Comparison of ENCODE assay signal across 8 cellular contexts in the genomic region with DNA sequence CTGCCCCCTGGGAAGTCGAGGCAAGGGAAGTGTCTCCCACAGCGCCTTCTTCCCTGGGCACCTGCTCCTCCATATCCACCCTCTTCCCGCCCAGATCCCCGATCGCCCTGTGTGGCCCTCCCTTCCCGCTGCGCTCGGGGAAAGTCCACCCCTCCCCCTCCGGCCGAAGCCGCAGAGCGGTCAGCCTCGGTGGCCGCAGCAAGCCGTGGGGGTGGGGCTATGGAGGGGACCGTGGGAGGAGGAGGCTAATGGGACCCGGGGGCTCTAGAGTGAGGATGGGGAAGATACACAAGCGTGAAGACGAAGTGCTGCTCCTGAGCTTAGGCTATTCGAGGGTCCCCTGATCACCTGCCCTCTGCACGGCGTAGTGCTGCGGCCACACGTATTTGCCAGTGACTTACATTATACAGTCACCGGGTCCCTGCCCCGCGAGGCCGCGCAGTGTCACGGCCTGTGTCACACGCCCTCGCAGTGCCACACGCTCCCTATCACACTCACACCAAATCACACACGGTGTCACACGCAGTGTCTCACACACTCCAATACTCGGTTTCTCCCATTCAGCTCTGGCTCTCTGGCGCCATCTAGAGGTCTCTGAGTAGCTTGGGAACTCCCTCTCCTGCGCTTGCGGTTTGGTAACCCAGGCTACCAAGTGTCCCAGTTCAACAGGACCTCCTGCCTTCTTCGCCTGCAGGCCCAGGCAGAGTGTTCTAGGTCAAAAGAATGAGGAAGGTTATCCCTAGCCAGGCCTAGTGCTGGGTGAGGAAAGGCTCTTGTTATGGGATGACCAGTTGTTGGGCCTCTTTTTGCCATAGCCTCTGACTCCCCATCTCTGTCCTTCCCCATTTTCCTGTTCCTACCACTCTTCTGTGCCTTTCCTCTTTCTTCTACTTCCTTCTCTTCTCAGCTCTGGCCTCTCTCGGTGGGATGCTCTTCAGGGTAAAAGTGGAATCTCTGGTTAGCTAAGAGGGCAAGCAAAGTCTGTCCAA. TPM values are rescaled to one million over a fixed set of nuclear protein-coding genes. Genes with fewer than 3 reads are reported as not detected.
DNase-seq lines count a peak whose midpoint lies in the region; ATAC-seq, FAIRE-seq and TF ChIP-seq lines count a peak whose summit lies in the region.

No MANE protein-coding gene starts in this region.

- TF ChIP-seq POLR2A in A549 (IDR thresholded peaks at IDR 0.05; ENCODE audit: low read length), result no peak

- H3K4me1 ChIP-seq in A549 (peaks cover 22% of the 10 kb centered on the region), small intestine (ENCODE audit: control insufficient read depth in 2 of 2, insufficient read depth in 1 of 2, low read depth in 1 of 2, low read length in 1 of 2) (no peaks in the 10 kb centered on the region)

- no peaks in the 10 kb centered on the region for H3K9me3 Mint-ChIP-seq in immature natural killer cell

- POLR2A ChIA-PET in A549 (lab: Yijun Ruan, JAX), result interaction anchor here (1.1 to 2.7 kb wide), 3 partner anchors 29 to 45 kb away, joined by 4 to 11 read pairs (median 5); partner anchors contain the start of gene DELE1

- peaks cover 8% of the 10 kb centered on the region for H3K27me3 ChIP-seq in bronchial epithelial cell (ENCODE audit: control insufficient read depth, insufficient read depth, low read length)
- H3K27me3 ChIP-seq in small intestine (ENCODE audit: control insufficient read depth in 2 of 2, insufficient read depth in 2 of 2, low read length in 2 of 2), result peaks cover 0 to 30% of the 10 kb centered on the region in 2 donors

- peak overlapping the region; percentile 9 to 76 (median 71) for H3K27ac Mint-ChIP-seq in immature natural killer cell

- H3K4me3 Mint-ChIP-seq in immature natural killer cell, result peak overlapping the region; percentile 83 to 90 (median 85)

- FAIRE-seq in A549 (lab: Jason Lieb, UNC), result peak; percentile 92
- FAIRE-seq in bronchial epithelial cell (lab: Jason Lieb, UNC), result peak; percentile 87
- FAIRE-seq in small intestine (lab: Jason Lieb, UNC), result no peak

- TF ChIP-seq EP300 in A549 (IDR thresholded peaks at IDR 0.05), result no peak

- H3K9me3 ChIP-seq in A549 (no peaks in the 10 kb centered on the region), small intestine (ENCODE audit: control insufficient read depth, low read depth) (no peaks in the 10 kb centered on the region)

- H3K27ac ChIP-seq in A549, result peak overlapping the region; percentile 41 to 83; a peak in 4 of 6 replicates
- H3K27ac ChIP-seq in small intestine (ENCODE audit: low read depth in 1 of 2, low read length in 1 of 2), result peak overlapping the region; percentile 86 to 92

- H3K27me3 Mint-ChIP-seq in immature natural killer cell (ENCODE audit: low read depth in 3 of 3), result peaks cover 13 to 28% (median 22%) of the 10 kb centered on the region in 3 donors

- CTCF ChIA-PET in A549 (lab: Yijun Ruan, JAX), result interaction anchor here (0.6 to 12.7 kb wide), 76 partner anchors 9 to 1394 kb away, joined by 3 to 424 read pairs (median 6); partner anchors contain the start of genes ARAP3, DELE1, PCDH12 and RNF14

- H3K36me3 Mint-ChIP-seq in immature natural killer cell, result no peaks in the 10 kb centered on the region

- peak overlapping the region; percentile 64 for H3K4me3 ChIP-seq in A549
- peak overlapping the region; percentile 48 for H3K4me3 ChIP-seq in WI38 (ENCODE audit: low read depth, low read length)
- peak overlapping the region; percentile 41 for H3K4me3 ChIP-seq in bronchial epithelial cell (ENCODE audit: low read depth, low read length)
- H3K4me3 ChIP-seq in small intestine (ENCODE audit: low read depth in 1 of 2, low read length in 2 of 2), result peak overlapping the region in 1 of 2 donors; percentile 84

- H3K4me1 Mint-ChIP-seq in immature natural killer cell, result peaks cover 38 to 41% of the 10 kb centered on the region in 2 donors

- H3K36me3 ChIP-seq in bronchial epithelial cell (ENCODE audit: control insufficient read depth, insufficient read depth, low read length), result no peaks in the 10 kb centered on the region
- H3K36me3 ChIP-seq in small intestine (ENCODE audit: control insufficient read depth in 2 of 2, insufficient read depth in 2 of 2, low read length in 2 of 2), result no peaks in the 10 kb centered on the region

- peak; percentile 94 for TF ChIP-seq RAD21 in A549 (conservative IDR thresholded peaks at IDR 0.05 in 1 of 2, IDR thresholded peaks at IDR 0.05 in 1 of 2)

- peak overlapping the region; percentile 88 for H3K4me2 ChIP-seq in A549

- TF ChIP-seq CTCF in A549 (IDR thresholded peaks at IDR 0.05) (peak; percentile 97), WI38 (IDR thresholded peaks at IDR 0.05; ENCODE audit: low read depth, low read length) (peak; percentile 97), bronchial epithelial cell (IDR thresholded peaks at IDR 0.05; ENCODE audit: insufficient read depth, low read length, severe bottlenecking) (peak; percentile 98)

- DNase-seq in A549 (ENCODE audit: low read depth in 1 of 2, low spot score in 1 of 2) (peak; percentile 74 to 91), NCI-H2196 treated with DMSO at 0.1 percent for 48 hours (lab: John Stamatoyannopoulos, UW; ENCODE audit: unreplicated experiment) (peak; percentile 75), bronchial epithelial cell (ENCODE audit: low read depth) (peak; percentile 89), immature natural killer cell (peak; percentile 88 to 89 (median 89)), small intestine (peak; percentile 99)

- under 1% methylated on average over 27 of the region's 41 CpGs for WGBS in A549 (ENCODE audit: missing lambda C conversion rate)
- 0 to 3% (median 1%) methylated on average over 34 to 41 of the region's 41 CpGs for WGBS in small intestine, 3 donors

- ATAC-seq in A549 (peak; percentile 65 to 89), GM18520 (IDR thresholded peaks at IDR 0.05; ENCODE audit: unreplicated experiment) (peak; percentile 82), HG03103 (IDR thresholded peaks at IDR 0.05; ENCODE audit: low read depth, unreplicated experiment) (peak; percentile 83)

TF ChIP-seq in A549, 52 proteins besides CTCF, POLR2A, EP300 and RAD21:
- no peak for TF ChIP-seq ZNF302 (CRISPR knock-in tag; IDR thresholded peaks at IDR 0.05)
- no peak for TF ChIP-seq ZC3H11A (IDR thresholded peaks at IDR 0.05)
- TF ChIP-seq HES2 (IDR thresholded peaks at IDR 0.05), result no peak
- no peak for TF ChIP-seq EHF (CRISPR knock-in tag; IDR thresholded peaks at IDR 0.05)
- 0 out of 2 replicates have a peak, but pooled peaks have one; percentile 38 for TF ChIP-seq HDAC2 (IDR thresholded peaks at IDR 0.05)
- TF ChIP-seq E2F6 (IDR thresholded peaks at IDR 0.05; ENCODE audit: borderline replicate concordance, low read depth), result peak; percentile 81; the same call in 1 of the 2 replicates
- TF ChIP-seq HOXA7 (CRISPR knock-in tag; IDR thresholded peaks at IDR 0.05), result no peak
- no peak for TF ChIP-seq RNF2 (IDR thresholded peaks at IDR 0.05; ENCODE audit: borderline replicate concordance, low read depth)
- TF ChIP-seq PBX3 (IDR thresholded peaks at IDR 0.05), result no peak
- TF ChIP-seq HOXB13 (CRISPR knock-in tag; IDR thresholded peaks at IDR 0.05; ENCODE audit: low read depth), result no peak
- TF ChIP-seq NFE2L2 (conservative IDR thresholded peaks at IDR 0.05; ENCODE audit: low read length), result no peak
- no peak for TF ChIP-seq EHMT2 (IDR thresholded peaks at IDR 0.05; ENCODE audit: low read depth)
- TF ChIP-seq HEYL (CRISPR knock-in tag; IDR thresholded peaks at IDR 0.05), result no peak
- TF ChIP-seq MAX (IDR thresholded peaks at IDR 0.05), result peak; percentile 81
- TF ChIP-seq SMC3 (IDR thresholded peaks at IDR 0.05), result peak; percentile 90

RNA-seq across cellular contexts. Expression of gene PCDH1, which starts 0.9 kb away (rescaled TPM):
- polyA plus RNA-seq in A549 (2011; rRNA removed) (2.9 and 3.9 TPM in 2 replicates), A549 (2017; fragmentation: RNase III; extraction: RNeasy Plus Mini Kit Qiagen cat#74134 plus additional on column Dnase treatment) (0.41 to 0.57 TPM (median 0.41 TPM) in 3 replicates), immature natural killer cell (10 to 100 TPM; 19.0 to 26.7 (median 21.8) TPM), small intestine (10 to 100 TPM; 15.7 to 43.9 (median 15.9) TPM)
- polyA plus RNA-seq in A549 (2012; cell fraction: cytosol; rRNA removed), result 0.52 TPM in 2 replicates
- 1.1 and 1.5 TPM in 2 replicates for polyA plus RNA-seq in A549 (2012; cell fraction: nucleus; rRNA removed)
- polyA minus RNA-seq in A549 (2011; rRNA and poly(A)+ RNA removed), result 10.5 and 13.7 TPM in 2 replicates
- total RNA-seq in bronchial epithelial cell, result 85.3 and 140 TPM in 2 replicates

RNA-seq across cellular contexts. Expression of gene DELE1, which starts 44.6 kb away (rescaled TPM):
- polyA plus RNA-seq in A549 (2011; rRNA removed) (60.1 and 72.2 TPM in 2 replicates), A549 (2017; fragmentation: RNase III; extraction: RNeasy Plus Mini Kit Qiagen cat#74134 plus additional on column Dnase treatment) (40.4 to 43.5 TPM (median 41.2 TPM) in 3 replicates), immature natural killer cell (10 to 100 TPM; 38.2 to 47.1 (median 44.7) TPM), small intestine (10 to 100 TPM; 32.2 to 45.4 (median 43.5) TPM)
- 70.3 and 84.5 TPM in 2 replicates for polyA plus RNA-seq in A549 (2012; cell fraction: cytosol; rRNA removed)
- polyA plus RNA-seq in A549 (2012; cell fraction: nucleus; rRNA removed), result 170 and 172 TPM in 2 replicates
- 74.3 and 83.8 TPM in 2 replicates for polyA minus RNA-seq in A549 (2011; rRNA and poly(A)+ RNA removed)
- total RNA-seq in bronchial epithelial cell, result 14.0 and 19.2 TPM in 2 replicates
